Comparison of ENCODE assay signal across 8 cellular contexts in genomic region chr16:24539850-24540484, GRCh38. TPM values are rescaled to one million over a fixed set of nuclear protein-coding genes. Genes with fewer than 3 reads are reported as not detected.
DNase-seq lines count a peak whose midpoint lies in the region; ATAC-seq and TF ChIP-seq lines count a peak whose summit lies in the region.

No MANE protein-coding gene starts in this region.

- DNase-seq in A673 (ENCODE audit: low spot score) (peak; percentile 58), WERI-Rb-1 (peak; percentile 33), coronary artery (ENCODE audit: low spot score) (no peak), lung microvascular endothelial cell (ENCODE audit: low read depth in 2 of 2) (peak; percentile 57 to 71)
- peak; percentile 27 to 40 for DNase-seq in stimulated activated CD8-positive, alpha-beta memory T cell treated with anti-CD3 and anti-CD28 coated beads, Interleukin-15, amount 100 ng/mL, for 4 hours (ENCODE audit: low read depth in 2 of 2)
- DNase-seq in central memory CD4-positive, alpha-beta T cell, result no peak

- H3K4me3 ChIP-seq in A673 (ENCODE audit: low read depth, low read length, poor library complexity, severe bottlenecking) (peak overlapping the region; percentile 94), WERI-Rb-1 (ENCODE audit: low read depth, low read length) (peak overlapping the region; percentile 99), coronary artery (peak overlapping the region; percentile 97)

- CTCF ChIA-PET in A673 (lab: Charles Lee), result no interaction called here

- ATAC-seq in GM18909 (IDR thresholded peaks at IDR 0.05; ENCODE audit: poor library complexity, unreplicated experiment), result peak; percentile 44
- peak; percentile 10 for ATAC-seq in HG03378 (IDR thresholded peaks at IDR 0.05; ENCODE audit: unreplicated experiment)

- no peak for TF ChIP-seq CTCF in A673 (conservative IDR thresholded peaks at IDR 0.05; ENCODE audit: low read depth, low read length)
- TF ChIP-seq CTCF in WERI-Rb-1 (IDR thresholded peaks at IDR 0.05; ENCODE audit: low read depth, low read length), result no peak
- TF ChIP-seq CTCF in coronary artery (IDR thresholded peaks at IDR 0.05), result no peak

- POLR2A ChIA-PET in A673 (lab: Charles Lee; ENCODE audit: low non-redundant PET), result no interaction called here

- intact Hi-C loops in A673 (cut with micrococcal nuclease; ENCODE audit: unreplicated experiment), result no loop called here

- no peaks in the 10 kb centered on the region for H3K27me3 ChIP-seq in A673 (replicated peaks; ENCODE audit: insufficient read depth, low read depth, low read length, poor library complexity)
- H3K27me3 ChIP-seq in WERI-Rb-1 (ENCODE audit: insufficient read depth, low read depth, severe bottlenecking), result no peaks in the 10 kb centered on the region

- H3K36me3 ChIP-seq in A673 (ENCODE audit: insufficient read depth, low read length, poor library complexity, severe bottlenecking), result peaks cover 17% of the 10 kb centered on the region
- H3K36me3 ChIP-seq in WERI-Rb-1, result peaks cover 46% of the 10 kb centered on the region

- H3K9me3 ChIP-seq in A673 (ENCODE audit: low read depth, low read length, poor library complexity, severe bottlenecking) (no peaks in the 10 kb centered on the region), WERI-Rb-1 (ENCODE audit: severe bottlenecking) (no peaks in the 10 kb centered on the region)

- H3K27ac ChIP-seq in A673 (ENCODE audit: low read depth, low read length, poor library complexity, severe bottlenecking) (peak overlapping the region; percentile 100), WERI-Rb-1 (peak overlapping the region; percentile 97), coronary artery (peak overlapping the region; percentile 99 to 100)

- BruUV-seq in A673 (replicated peaks; lab: Mats Ljungman, UMichigan), result no TSS peak

- H3K4me1 ChIP-seq in A673 (ENCODE audit: insufficient read depth, low read length, poor library complexity, severe bottlenecking), result peaks cover 25% of the 10 kb centered on the region

RNA-seq across cellular contexts. Expression of gene RBBP6, which starts 0.6 kb away (rescaled TPM):
- 72.2 and 78.9 TPM in 2 replicates for total RNA-seq in A673 (2021)
- 8.9 and 11.3 TPM in 2 replicates for total RNA-seq in lung microvascular endothelial cell

Comparison
In these comparisons a context has a peak if more than half of its experiments do, and no peak if none do; other contexts are left out.
1. DNase-seq: peak in A673 (single experiment), WERI-Rb-1 (single experiment), lung microvascular endothelial cell (2 of 2) and stimulated activated CD8-positive, alpha-beta memory T cell treated with anti-CD3 and anti-CD28 coated beads, Interleukin-15, amount 100 ng/mL, for 4 hours (2 of 2); none in coronary artery (single experiment) and central memory CD4-positive, alpha-beta T cell (single experiment).
2. Peak in every context shown above with its lines, with median percentiles within 50 percentile points of each other: H3K27ac ChIP-seq and H3K4me3 ChIP-seq.